Comparison of ENCODE assay signal across 20 cellular contexts in genomic region chr3:23396746-23397145, GRCh38.
"Had no signal": no experiment of that assay in that cellular context is flagged by ENCODE, and none has a peak within 500 bp of the region (broad histone marks: within the 10 kb centered on the region; RNA-seq: fewer than 3 reads in every experiment).

No MANE protein-coding gene starts in this region.

- H3K9me3 ChIP-seq: left ventricle myocardium inferior, thyroid gland had no signal

- H3K27me3 ChIP-seq: hepatocyte, thyroid gland had no signal

- DNase-seq: activated B cell treated with CpG ODN at 0.5 μM for 24 hours; activated CD4-positive, alpha-beta T cell treated with anti-CD3 and anti-CD28 coated beads, Interleukin-2, amount 10 ng/mL, durations not matched to agents 24 days and 14 days; activated CD8-positive, alpha-beta memory T cell treated with anti-CD3 and anti-CD28 coated beads for 24 hours; activated naive CD8-positive, alpha-beta T cell treated with anti-CD3 and anti-CD28 coated beads for 36 hours; amygdala; effector memory CD8-positive, alpha-beta T cell; erythroblast; kidney; left ventricle myocardium inferior; mesendoderm; natural killer cell; posterior cingulate gyrus; stimulated activated CD4-positive, alpha-beta T cell treated with anti-CD3 and anti-CD28 coated beads, Interleukin-4, amount 100 ng/mL, for 1 hour; stimulated activated naive B cell treated with anti-CD40 and anti-IgM and Interleukin-4, amounts not matched to agents 10 μg/mL and 1 μg/mL and 100 μg/mL, for 72 hours; T-helper 2 cell; thyroid gland had no signal

- H2AFZ ChIP-seq: hepatocyte had no signal

- ATAC-seq: effector memory CD8-positive, alpha-beta T cell; natural killer cell; stimulated activated naive B cell treated with anti-CD40 and anti-IgM and Interleukin-4, amounts not matched to agents 10 μg/mL and 1 μg/mL and 100 μg/mL, for 72 hours had no signal

- H3K4me3 ChIP-seq: hepatocyte, left ventricle myocardium inferior, thyroid gland had no signal

- H3K27ac ChIP-seq: hepatocyte, left ventricle myocardium inferior, thyroid gland had no signal

- H3K4me2 ChIP-seq: hepatocyte had no signal

- H3K27ac Mint-ChIP-seq: activated B cell treated with CpG ODN at 0.5 μM for 24 hours; activated CD4-positive, alpha-beta T cell treated with anti-CD3 and anti-CD28 coated beads, Interleukin-2, amount 10 ng/mL, durations not matched to agents 24 days and 14 days; activated naive CD8-positive, alpha-beta T cell treated with anti-CD3 and anti-CD28 coated beads for 36 hours; brain; dendritic cell treated with granulocyte-macrophage colony-stimulating factor and Interleukin-4, amounts not matched to agents 40 ng/mL and 50 ng/mL, for 4 days; effector memory CD8-positive, alpha-beta T cell; natural killer cell; stimulated activated naive B cell treated with anti-CD40 and anti-IgM and Interleukin-4, amounts not matched to agents 10 μg/mL and 1 μg/mL and 100 μg/mL, for 72 hours had no signal

- H3K36me3 ChIP-seq: left ventricle myocardium inferior, thyroid gland had no signal

- FAIRE-seq: urothelium cell line had no signal

- H3K36me3 Mint-ChIP-seq: activated naive CD8-positive, alpha-beta T cell treated with anti-CD3 and anti-CD28 coated beads for 36 hours; brain; natural killer cell had no signal

- H3K9me3 Mint-ChIP-seq: activated B cell treated with CpG ODN at 0.5 μM for 24 hours; activated CD4-positive, alpha-beta T cell treated with anti-CD3 and anti-CD28 coated beads, Interleukin-2, amount 10 ng/mL, durations not matched to agents 24 days and 14 days; activated naive CD8-positive, alpha-beta T cell treated with anti-CD3 and anti-CD28 coated beads for 36 hours; brain; dendritic cell treated with granulocyte-macrophage colony-stimulating factor and Interleukin-4, amounts not matched to agents 40 ng/mL and 50 ng/mL, for 4 days; effector memory CD8-positive, alpha-beta T cell; natural killer cell had no signal

- H3K27me3 Mint-ChIP-seq: activated B cell treated with CpG ODN at 0.5 μM for 24 hours; activated CD4-positive, alpha-beta T cell treated with anti-CD3 and anti-CD28 coated beads, Interleukin-2, amount 10 ng/mL, durations not matched to agents 24 days and 14 days; brain; dendritic cell treated with granulocyte-macrophage colony-stimulating factor and Interleukin-4, amounts not matched to agents 40 ng/mL and 50 ng/mL, for 4 days; effector memory CD8-positive, alpha-beta T cell; stimulated activated naive B cell treated with anti-CD40 and anti-IgM and Interleukin-4, amounts not matched to agents 10 μg/mL and 1 μg/mL and 100 μg/mL, for 72 hours had no signal

- H3K4me1 Mint-ChIP-seq: brain had no signal

- H3K4me3 Mint-ChIP-seq: activated B cell treated with CpG ODN at 0.5 μM for 24 hours; activated CD4-positive, alpha-beta T cell treated with anti-CD3 and anti-CD28 coated beads, Interleukin-2, amount 10 ng/mL, durations not matched to agents 24 days and 14 days; activated naive CD8-positive, alpha-beta T cell treated with anti-CD3 and anti-CD28 coated beads for 36 hours; brain; dendritic cell treated with granulocyte-macrophage colony-stimulating factor and Interleukin-4, amounts not matched to agents 40 ng/mL and 50 ng/mL, for 4 days; effector memory CD8-positive, alpha-beta T cell; natural killer cell; stimulated activated naive B cell treated with anti-CD40 and anti-IgM and Interleukin-4, amounts not matched to agents 10 μg/mL and 1 μg/mL and 100 μg/mL, for 72 hours had no signal

- H3K79me2 ChIP-seq: hepatocyte had no signal
